ENCODE assay signal across 1 cellular context in the genomic region with DNA sequence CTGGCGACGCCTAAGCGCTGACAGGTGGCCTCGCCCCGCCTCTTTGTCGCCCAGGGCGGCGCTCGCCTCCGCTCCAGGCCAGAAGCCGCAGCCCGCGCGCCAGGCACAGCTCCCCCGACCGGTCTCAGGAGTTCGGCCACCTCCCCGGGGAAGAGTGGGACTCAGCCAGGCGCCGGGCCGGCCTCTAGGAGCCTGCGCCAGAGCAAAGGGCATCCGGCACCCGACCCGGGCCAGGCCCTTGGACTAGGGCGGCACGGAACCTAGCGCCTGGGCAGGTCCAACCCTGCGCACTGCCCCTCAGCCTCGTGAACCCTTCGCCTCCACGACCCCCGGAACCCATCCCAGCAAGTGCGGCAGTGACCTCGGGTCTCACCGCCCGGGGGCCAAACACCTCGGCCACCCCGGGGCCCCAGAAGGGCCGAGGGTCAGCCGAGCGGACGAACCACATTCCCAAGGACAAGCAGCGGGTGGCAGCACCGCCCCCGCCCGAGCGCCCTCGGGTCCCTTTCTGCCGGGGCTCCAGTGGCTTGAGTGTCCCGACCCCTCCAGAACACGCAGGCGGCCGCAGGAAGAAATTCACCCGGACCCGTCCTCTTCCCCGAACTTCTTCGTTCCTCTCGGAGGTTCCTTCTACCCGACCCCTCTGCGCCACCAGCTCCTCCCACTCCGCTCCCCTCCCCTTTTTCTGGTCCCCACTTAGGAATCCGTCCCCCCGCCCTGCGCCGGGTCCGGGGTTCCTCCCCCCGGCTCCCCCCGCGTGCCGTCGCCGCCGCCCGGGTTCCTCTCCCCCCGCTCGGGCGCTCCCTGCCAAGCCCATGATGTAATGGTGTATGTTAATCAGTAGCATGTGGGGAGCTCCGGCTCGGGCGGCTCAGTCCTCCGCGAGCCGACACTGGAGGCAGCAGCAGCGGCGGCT.
TF ChIP-seq lines count a peak whose summit lies in the region.

No MANE protein-coding gene starts in this region.

TF ChIP-seq in HepG2, 621 proteins besides CTCF, POLR2A, EP300 and RAD21 (continued from another document and continues in another):
- TF ChIP-seq, protein P1, sequence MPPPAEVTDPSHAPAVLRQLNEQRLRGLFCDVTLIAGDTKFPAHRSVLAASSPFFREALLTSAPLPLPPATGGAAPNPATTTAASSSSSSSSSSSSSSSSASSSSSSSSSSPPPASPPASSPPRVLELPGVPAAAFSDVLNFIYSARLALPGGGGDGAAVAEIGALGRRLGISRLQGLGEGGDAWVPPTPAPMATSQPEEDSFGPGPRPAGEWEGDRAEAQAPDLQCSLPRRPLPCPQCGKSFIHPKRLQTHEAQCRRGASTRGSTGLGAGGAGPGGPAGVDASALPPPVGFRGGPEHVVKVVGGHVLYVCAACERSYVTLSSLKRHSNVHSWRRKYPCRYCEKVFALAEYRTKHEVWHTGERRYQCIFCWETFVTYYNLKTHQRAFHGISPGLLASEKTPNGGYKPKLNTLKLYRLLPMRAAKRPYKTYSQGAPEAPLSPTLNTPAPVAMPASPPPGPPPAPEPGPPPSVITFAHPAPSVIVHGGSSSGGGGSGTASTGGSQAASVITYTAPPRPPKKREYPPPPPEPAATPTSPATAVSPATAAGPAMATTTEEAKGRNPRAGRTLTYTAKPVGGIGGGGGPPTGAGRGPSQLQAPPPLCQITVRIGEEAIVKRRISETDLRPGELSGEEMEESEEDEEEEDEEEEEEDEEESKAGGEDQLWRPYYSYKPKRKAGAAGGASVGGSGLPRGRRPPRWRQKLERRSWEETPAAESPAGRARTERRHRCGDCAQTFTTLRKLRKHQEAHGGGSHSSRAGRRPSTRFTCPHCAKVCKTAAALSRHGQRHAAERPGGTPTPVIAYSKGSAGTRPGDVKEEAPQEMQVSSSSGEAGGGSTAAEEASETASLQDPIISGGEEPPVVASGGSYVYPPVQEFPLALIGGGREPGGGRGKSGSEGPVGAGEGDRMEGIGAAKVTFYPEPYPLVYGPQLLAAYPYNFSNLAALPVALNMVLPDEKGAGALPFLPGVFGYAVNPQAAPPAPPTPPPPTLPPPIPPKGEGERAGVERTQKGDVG (CRISPR knock-in tag; IDR thresholded peaks at IDR 0.05; ENCODE audit: borderline replicate concordance) = peak; percentile 65; the same call in 1 of the 2 replicates
- TF ChIP-seq SIN3A (IDR thresholded peaks at IDR 0.05; ENCODE audit: borderline replicate concordance, low read depth, low read length) (peak; percentile 42; the same call in 1 of the 2 replicates), NCOA5 (CRISPR knock-in tag; IDR thresholded peaks at IDR 0.05) (0 out of 2 replicates have a peak, but pooled peaks have one; percentile 32), KDM5B (CRISPR knock-in tag; IDR thresholded peaks at IDR 0.05; ENCODE audit: borderline replicate concordance) (peak; percentile 52), ISX (CRISPR knock-in tag; conservative IDR thresholded peaks at IDR 0.05) (no peak), AHR (CRISPR knock-in tag; IDR thresholded peaks at IDR 0.05) (peak; percentile 62; the same call in 1 of the 2 replicates), EED (CRISPR knock-in tag; IDR thresholded peaks at IDR 0.05) (peak; percentile 87), REXO4 (CRISPR knock-in tag; IDR thresholded peaks at IDR 0.05; ENCODE audit: borderline replicate concordance) (no peak), XRCC5 (optimal IDR thresholded peaks at IDR 0.05; ENCODE audit: low read length) (peak; percentile 42), ARNT2 (CRISPR knock-in tag; IDR thresholded peaks at IDR 0.05; ENCODE audit: low read depth) (no peak), TBX2 (CRISPR knock-in tag; IDR thresholded peaks at IDR 0.05; ENCODE audit: borderline replicate concordance) (peak; percentile 96), ZBTB38 (CRISPR knock-in tag; IDR thresholded peaks at IDR 0.05) (peak; percentile 44; the same call in 1 of the 2 replicates), MBD4 (IDR thresholded peaks at IDR 0.05; ENCODE audit: borderline replicate concordance, low read length) (no peak), ISL2 (CRISPR knock-in tag; IDR thresholded peaks at IDR 0.05) (no peak; the same call in none of the 2 replicates), GABPA (IDR thresholded peaks at IDR 0.05; ENCODE audit: low read depth, low read length) (no peak), GABPA (CRISPR knock-in tag; IDR thresholded peaks at IDR 0.05; ENCODE audit: low read depth) (peak; percentile 31; the same call in 1 of the 2 replicates), HDAC6 (IDR thresholded peaks at IDR 0.05; ENCODE audit: low read depth, low read length) (no peak), HNRNPK (IDR thresholded peaks at IDR 0.05; ENCODE audit: low read depth, low read length, poor library complexity, severe bottlenecking) (peak; percentile 25), ZFP41 (CRISPR knock-in tag; IDR thresholded peaks at IDR 0.05; ENCODE audit: borderline replicate concordance) (0 out of 2 replicates have a peak, but pooled peaks have one; percentile 10), RARA (CRISPR knock-in tag; IDR thresholded peaks at IDR 0.05) (peak; percentile 42; the same call in 1 of the 2 replicates), TAF1 (CRISPR knock-in tag; IDR thresholded peaks at IDR 0.05) (peak; percentile 82)
- TF ChIP-seq, protein P2, sequence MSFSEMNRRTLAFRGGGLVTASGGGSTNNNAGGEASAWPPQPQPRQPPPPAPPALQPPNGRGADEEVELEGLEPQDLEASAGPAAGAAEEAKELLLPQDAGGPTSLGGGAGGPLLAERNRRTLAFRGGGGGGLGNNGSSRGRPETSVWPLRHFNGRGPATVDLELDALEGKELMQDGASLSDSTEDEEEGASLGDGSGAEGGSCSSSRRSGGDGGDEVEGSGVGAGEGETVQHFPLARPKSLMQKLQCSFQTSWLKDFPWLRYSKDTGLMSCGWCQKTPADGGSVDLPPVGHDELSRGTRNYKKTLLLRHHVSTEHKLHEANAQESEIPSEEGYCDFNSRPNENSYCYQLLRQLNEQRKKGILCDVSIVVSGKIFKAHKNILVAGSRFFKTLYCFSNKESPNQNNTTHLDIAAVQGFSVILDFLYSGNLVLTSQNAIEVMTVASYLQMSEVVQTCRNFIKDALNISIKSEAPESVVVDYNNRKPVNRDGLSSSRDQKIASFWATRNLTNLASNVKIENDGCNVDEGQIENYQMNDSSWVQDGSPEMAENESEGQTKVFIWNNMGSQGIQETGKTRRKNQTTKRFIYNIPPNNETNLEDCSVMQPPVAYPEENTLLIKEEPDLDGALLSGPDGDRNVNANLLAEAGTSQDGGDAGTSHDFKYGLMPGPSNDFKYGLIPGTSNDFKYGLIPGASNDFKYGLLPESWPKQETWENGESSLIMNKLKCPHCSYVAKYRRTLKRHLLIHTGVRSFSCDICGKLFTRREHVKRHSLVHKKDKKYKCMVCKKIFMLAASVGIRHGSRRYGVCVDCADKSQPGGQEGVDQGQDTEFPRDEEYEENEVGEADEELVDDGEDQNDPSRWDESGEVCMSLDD (CRISPR knock-in tag; IDR thresholded peaks at IDR 0.05; ENCODE audit: borderline replicate concordance) = peak; percentile 61
- TF ChIP-seq, protein P3, sequence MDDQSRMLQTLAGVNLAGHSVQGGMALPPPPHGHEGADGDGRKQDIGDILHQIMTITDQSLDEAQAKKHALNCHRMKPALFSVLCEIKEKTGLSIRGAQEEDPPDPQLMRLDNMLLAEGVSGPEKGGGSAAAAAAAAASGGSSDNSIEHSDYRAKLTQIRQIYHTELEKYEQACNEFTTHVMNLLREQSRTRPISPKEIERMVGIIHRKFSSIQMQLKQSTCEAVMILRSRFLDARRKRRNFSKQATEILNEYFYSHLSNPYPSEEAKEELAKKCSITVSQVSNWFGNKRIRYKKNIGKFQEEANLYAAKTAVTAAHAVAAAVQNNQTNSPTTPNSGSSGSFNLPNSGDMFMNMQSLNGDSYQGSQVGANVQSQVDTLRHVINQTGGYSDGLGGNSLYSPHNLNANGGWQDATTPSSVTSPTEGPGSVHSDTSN (CRISPR knock-in tag; IDR thresholded peaks at IDR 0.05; ENCODE audit: borderline replicate concordance) = 0 out of 2 replicates have a peak, but pooled peaks have one; percentile 13
- TF ChIP-seq, protein P4, sequence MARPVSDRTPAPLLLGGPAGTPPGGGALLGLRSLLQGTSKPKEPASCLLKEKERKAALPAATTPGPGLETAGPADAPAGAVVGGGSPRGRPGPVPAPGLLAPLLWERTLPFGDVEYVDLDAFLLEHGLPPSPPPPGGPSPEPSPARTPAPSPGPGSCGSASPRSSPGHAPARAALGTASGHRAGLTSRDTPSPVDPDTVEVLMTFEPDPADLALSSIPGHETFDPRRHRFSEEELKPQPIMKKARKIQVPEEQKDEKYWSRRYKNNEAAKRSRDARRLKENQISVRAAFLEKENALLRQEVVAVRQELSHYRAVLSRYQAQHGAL (CRISPR knock-in tag; IDR thresholded peaks at IDR 0.05; ENCODE audit: not compliant biosample characterization) = peak; percentile 88
- TF ChIP-seq, protein P5, sequence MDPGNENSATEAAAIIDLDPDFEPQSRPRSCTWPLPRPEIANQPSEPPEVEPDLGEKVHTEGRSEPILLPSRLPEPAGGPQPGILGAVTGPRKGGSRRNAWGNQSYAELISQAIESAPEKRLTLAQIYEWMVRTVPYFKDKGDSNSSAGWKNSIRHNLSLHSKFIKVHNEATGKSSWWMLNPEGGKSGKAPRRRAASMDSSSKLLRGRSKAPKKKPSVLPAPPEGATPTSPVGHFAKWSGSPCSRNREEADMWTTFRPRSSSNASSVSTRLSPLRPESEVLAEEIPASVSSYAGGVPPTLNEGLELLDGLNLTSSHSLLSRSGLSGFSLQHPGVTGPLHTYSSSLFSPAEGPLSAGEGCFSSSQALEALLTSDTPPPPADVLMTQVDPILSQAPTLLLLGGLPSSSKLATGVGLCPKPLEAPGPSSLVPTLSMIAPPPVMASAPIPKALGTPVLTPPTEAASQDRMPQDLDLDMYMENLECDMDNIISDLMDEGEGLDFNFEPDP (CRISPR knock-in tag; conservative IDR thresholded peaks at IDR 0.05) = peak; percentile 36; the same call in 1 of the 2 replicates
- TF ChIP-seq, protein P6, sequence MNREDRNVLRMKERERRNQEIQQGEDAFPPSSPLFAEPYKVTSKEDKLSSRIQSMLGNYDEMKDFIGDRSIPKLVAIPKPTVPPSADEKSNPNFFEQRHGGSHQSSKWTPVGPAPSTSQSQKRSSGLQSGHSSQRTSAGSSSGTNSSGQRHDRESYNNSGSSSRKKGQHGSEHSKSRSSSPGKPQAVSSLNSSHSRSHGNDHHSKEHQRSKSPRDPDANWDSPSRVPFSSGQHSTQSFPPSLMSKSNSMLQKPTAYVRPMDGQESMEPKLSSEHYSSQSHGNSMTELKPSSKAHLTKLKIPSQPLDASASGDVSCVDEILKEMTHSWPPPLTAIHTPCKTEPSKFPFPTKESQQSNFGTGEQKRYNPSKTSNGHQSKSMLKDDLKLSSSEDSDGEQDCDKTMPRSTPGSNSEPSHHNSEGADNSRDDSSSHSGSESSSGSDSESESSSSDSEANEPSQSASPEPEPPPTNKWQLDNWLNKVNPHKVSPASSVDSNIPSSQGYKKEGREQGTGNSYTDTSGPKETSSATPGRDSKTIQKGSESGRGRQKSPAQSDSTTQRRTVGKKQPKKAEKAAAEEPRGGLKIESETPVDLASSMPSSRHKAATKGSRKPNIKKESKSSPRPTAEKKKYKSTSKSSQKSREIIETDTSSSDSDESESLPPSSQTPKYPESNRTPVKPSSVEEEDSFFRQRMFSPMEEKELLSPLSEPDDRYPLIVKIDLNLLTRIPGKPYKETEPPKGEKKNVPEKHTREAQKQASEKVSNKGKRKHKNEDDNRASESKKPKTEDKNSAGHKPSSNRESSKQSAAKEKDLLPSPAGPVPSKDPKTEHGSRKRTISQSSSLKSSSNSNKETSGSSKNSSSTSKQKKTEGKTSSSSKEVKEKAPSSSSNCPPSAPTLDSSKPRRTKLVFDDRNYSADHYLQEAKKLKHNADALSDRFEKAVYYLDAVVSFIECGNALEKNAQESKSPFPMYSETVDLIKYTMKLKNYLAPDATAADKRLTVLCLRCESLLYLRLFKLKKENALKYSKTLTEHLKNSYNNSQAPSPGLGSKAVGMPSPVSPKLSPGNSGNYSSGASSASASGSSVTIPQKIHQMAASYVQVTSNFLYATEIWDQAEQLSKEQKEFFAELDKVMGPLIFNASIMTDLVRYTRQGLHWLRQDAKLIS (CRISPR knock-in tag; IDR thresholded peaks at IDR 0.05) = peak; percentile 69; the same call in 1 of the 2 replicates
- TF ChIP-seq, protein P7, sequence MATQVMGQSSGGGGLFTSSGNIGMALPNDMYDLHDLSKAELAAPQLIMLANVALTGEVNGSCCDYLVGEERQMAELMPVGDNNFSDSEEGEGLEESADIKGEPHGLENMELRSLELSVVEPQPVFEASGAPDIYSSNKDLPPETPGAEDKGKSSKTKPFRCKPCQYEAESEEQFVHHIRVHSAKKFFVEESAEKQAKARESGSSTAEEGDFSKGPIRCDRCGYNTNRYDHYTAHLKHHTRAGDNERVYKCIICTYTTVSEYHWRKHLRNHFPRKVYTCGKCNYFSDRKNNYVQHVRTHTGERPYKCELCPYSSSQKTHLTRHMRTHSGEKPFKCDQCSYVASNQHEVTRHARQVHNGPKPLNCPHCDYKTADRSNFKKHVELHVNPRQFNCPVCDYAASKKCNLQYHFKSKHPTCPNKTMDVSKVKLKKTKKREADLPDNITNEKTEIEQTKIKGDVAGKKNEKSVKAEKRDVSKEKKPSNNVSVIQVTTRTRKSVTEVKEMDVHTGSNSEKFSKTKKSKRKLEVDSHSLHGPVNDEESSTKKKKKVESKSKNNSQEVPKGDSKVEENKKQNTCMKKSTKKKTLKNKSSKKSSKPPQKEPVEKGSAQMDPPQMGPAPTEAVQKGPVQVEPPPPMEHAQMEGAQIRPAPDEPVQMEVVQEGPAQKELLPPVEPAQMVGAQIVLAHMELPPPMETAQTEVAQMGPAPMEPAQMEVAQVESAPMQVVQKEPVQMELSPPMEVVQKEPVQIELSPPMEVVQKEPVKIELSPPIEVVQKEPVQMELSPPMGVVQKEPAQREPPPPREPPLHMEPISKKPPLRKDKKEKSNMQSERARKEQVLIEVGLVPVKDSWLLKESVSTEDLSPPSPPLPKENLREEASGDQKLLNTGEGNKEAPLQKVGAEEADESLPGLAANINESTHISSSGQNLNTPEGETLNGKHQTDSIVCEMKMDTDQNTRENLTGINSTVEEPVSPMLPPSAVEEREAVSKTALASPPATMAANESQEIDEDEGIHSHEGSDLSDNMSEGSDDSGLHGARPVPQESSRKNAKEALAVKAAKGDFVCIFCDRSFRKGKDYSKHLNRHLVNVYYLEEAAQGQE (IDR thresholded peaks at IDR 0.05; ENCODE audit: borderline replicate concordance in 1 of 2, low read depth in 1 of 2, low read length in 2 of 2) = peak in 1 of 2 experiments; percentile 13; a peak in 1 of 4 replicates
- TF ChIP-seq, protein P8, sequence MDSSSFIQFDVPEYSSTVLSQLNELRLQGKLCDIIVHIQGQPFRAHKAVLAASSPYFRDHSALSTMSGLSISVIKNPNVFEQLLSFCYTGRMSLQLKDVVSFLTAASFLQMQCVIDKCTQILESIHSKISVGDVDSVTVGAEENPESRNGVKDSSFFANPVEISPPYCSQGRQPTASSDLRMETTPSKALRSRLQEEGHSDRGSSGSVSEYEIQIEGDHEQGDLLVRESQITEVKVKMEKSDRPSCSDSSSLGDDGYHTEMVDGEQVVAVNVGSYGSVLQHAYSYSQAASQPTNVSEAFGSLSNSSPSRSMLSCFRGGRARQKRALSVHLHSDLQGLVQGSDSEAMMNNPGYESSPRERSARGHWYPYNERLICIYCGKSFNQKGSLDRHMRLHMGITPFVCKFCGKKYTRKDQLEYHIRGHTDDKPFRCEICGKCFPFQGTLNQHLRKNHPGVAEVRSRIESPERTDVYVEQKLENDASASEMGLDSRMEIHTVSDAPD (CRISPR knock-in tag; IDR thresholded peaks at IDR 0.05) = peak; percentile 72
- TF ChIP-seq, protein P9, sequence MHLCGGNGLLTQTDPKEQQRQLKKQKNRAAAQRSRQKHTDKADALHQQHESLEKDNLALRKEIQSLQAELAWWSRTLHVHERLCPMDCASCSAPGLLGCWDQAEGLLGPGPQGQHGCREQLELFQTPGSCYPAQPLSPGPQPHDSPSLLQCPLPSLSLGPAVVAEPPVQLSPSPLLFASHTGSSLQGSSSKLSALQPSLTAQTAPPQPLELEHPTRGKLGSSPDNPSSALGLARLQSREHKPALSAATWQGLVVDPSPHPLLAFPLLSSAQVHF (CRISPR knock-in tag; IDR thresholded peaks at IDR 0.05) = no peak
